Comparison of ENCODE assay signal across 1 cellular context in genomic region chr1:205321959-205322283, GRCh38.
A peak's percentile ranks its signal among the peaks of the same experiment; 100 is the strongest.
TF ChIP-seq lines count a peak whose summit lies in the region.

No MANE protein-coding gene starts in this region.

TF ChIP-seq in GM12878, 131 proteins besides CTCF, POLR2A, EP300 and RAD21 (continued from another document):
- TF ChIP-seq NR2C2 (IDR thresholded peaks at IDR 0.05; ENCODE audit: borderline replicate concordance, control insufficient read depth, insufficient read length, low read depth) = no peak
- TF ChIP-seq NR2F1 (conservative IDR thresholded peaks at IDR 0.05) = peak; percentile 80
